In the genomic region with DNA sequence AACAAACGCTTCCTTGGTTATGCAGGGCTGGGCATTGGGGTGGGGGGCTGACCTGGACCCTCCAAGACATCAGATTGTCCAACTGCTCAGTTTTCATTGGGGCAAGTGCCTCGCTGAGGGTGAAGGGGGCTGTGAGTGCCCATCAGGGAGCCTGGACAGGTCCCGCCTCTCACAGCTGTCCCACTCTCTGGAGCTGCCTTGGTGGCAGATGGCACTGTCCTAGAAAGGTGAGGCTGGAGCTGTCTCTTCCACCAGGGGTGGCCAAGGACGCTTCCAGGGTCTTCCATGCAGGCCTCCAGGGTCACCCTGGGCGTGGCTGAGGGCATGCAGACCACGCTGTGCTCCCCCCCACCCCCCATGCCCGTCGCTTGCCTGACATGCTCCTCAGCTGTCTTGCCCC, we compare ENCODE assay signal across 1 cellular context.
TF ChIP-seq lines count a peak whose summit lies in the region.

No MANE protein-coding gene starts in this region.

TF ChIP-seq in K562, 482 proteins besides CTCF, POLR2A, EP300 and RAD21:
- TF ChIP-seq RBBP5 (IDR thresholded peaks at IDR 0.05; ENCODE audit: borderline replicate concordance, insufficient read depth, low read length, poor library complexity, severe bottlenecking) (peak; percentile 35), POLR3A (IDR thresholded peaks at IDR 0.05; ENCODE audit: borderline replicate concordance, extremely low read depth, insufficient read depth, insufficient read length) (no peak)
TF ChIP-seq in K562: peak in this region for 1.
